In genomic region chr11:70510571-70510970, GRCh38 we compare ENCODE assay signal across 24 cellular contexts.
"Had no signal": no experiment of that assay in that cellular context is flagged by ENCODE, and none has a peak within 500 bp of the region (broad histone marks: within the 10 kb centered on the region; RNA-seq: fewer than 3 reads in every experiment).

No MANE protein-coding gene starts in this region.

- H3K4me3 ChIP-seq: K562, SK-N-MC had no signal

- ATAC-seq: activated CD4-positive, alpha-beta T cell treated with anti-CD3 and anti-CD28 coated beads for 36 hours; activated T-helper 17 cell treated with anti-CD3 and anti-CD28 coated beads, Interleukin-2, amount 50 U/mL, for 72 hours; K562; PC-3; T-cell had no signal

- DNase-seq: activated CD4-positive, alpha-beta memory T cell treated with anti-CD3 and anti-CD28 coated beads, Interleukin-2, amount 10 ng/mL, durations not matched to agents 7 days and 5 days; activated CD4-positive, alpha-beta T cell treated with anti-CD3 and anti-CD28 coated beads for 36 hours; activated CD4-positive, alpha-beta T cell treated with anti-CD3 and anti-CD28 coated beads, Interleukin-2, amount 50 U/mL, for 1 hour; activated gamma-delta T cell; activated naive CD4-positive, alpha-beta T cell treated with anti-CD3 and anti-CD28 coated beads, Interleukin-2, amount 10 ng/mL, durations not matched to agents 7 days and 5 days; activated naive CD8-positive, alpha-beta T cell treated with anti-CD3 and anti-CD28 coated beads for 36 hours; activated T-cell treated with anti-CD3 and anti-CD28 coated beads for 4 hours; activated T-cell treated with anti-CD3 and anti-CD28 coated beads, Interleukin-2, amount 50 U/mL, for 48 hours; Karpas-422; MM.1S; NCI-H1105 treated with DMSO at 0.1 percent for 48 hours; NCI-H1436 treated with DMSO at 0.1 percent for 48 hours; NCI-H187; NCI-H2081; NCI-H510A treated with DMSO at 0.1 percent for 48 hours; NCI-H69; PC-3; T-cell; T-helper 2 cell; T1000 had no signal

- H3K27ac ChIP-seq: SK-N-MC, VCaP had no signal
